In the genomic region with DNA sequence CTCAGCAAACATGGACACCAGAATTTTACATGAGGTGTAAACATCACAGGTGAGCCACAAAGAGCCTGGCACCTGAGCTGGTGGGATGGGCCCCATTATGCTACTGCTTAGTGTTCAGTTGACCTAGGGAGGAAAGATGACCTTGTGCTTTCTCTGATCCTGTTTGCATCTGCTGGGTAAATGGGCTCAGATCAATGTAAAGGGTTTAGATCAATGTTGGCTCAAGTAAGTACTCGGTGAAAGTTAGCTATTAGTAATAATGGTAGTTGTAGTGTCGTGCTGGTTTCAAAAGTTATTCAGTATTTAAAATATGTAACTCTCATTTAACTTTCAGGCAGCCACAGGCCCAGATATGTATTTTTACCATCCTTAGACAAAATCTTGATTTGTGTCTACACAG, we compare ENCODE assay signal across 10 cellular contexts. TPM values are rescaled to one million over a fixed set of nuclear protein-coding genes. Genes with fewer than 3 reads are reported as not detected.
DNase-seq lines count a peak whose midpoint lies in the region; ATAC-seq and TF ChIP-seq lines count a peak whose summit lies in the region.
"Had no signal": no experiment of that assay in that cellular context is flagged by ENCODE, and none has a peak within 500 bp of the region (broad histone marks: within the 10 kb centered on the region; RNA-seq: fewer than 3 reads in every experiment).

No MANE protein-coding gene starts in this region.

- H3K36me3 Mint-ChIP-seq in T-cell = peaks cover 24% of the 10 kb centered on the region

- peaks cover 0 to 4% (median 3%) of the 10 kb centered on the region in 3 donors for H3K9me3 Mint-ChIP-seq in T-cell

- CTCF ChIA-PET in T-cell (lab: Charles Lee) = interaction anchor here in 1 of 2 donors (0.5 kb wide), 2 partner anchors 18 to 82 kb away, joined by 3 read pairs; no protein-coding TSS in a partner anchor

- ATAC-seq in GM19025 (IDR thresholded peaks at IDR 0.05; ENCODE audit: low read depth, unreplicated experiment) = peak; percentile 41
- ATAC-seq in HG02840 (IDR thresholded peaks at IDR 0.05; ENCODE audit: low FRiP score, unreplicated experiment) = peak; percentile 43
- ATAC-seq in T-cell (replicated peaks in 1 of 4) = no peak
- ATAC-seq in GM19397 (IDR thresholded peaks at IDR 0.05; ENCODE audit: unreplicated experiment) = no peak

- peaks cover 23 to 28% (median 24%) of the 10 kb centered on the region in 3 donors for H3K4me1 Mint-ChIP-seq in T-cell

- DNase-seq in T-cell (no peak), SIG-M5 treated with dmso at 0.1 percent for 504 hours (lab: John Stamatoyannopoulos, UW; ENCODE audit: unreplicated experiment) (no peak), coronary artery (ENCODE audit: low spot score) (no peak), NCI-H2107 (lab: John Stamatoyannopoulos, UW) (no peak)
- DNase-seq: effector CD8-positive, alpha-beta T cell; HCEC 1CT had no signal

- H3K27me3 Mint-ChIP-seq in T-cell = no peaks in the 10 kb centered on the region

- no peak overlapping the region for H3K4me3 Mint-ChIP-seq in T-cell

- H3K4me3 ChIP-seq in GM08714 (ENCODE audit: low read length) (peak overlapping the region; percentile 16; the same call in 1 of the 2 replicates), coronary artery (no peak overlapping the region)

- peak overlapping the region; percentile 66 to 86 for H3K27ac Mint-ChIP-seq in T-cell

- POLR2A ChIA-PET in T-cell (lab: Charles Lee) = interaction anchor here in 1 of 2 donors (0.6 to 1.3 kb wide), 3 partner anchors 17 to 77 kb away, joined by 3 to 8 read pairs (median 5); no protein-coding TSS in a partner anchor

- TF ChIP-seq CTCF in coronary artery (IDR thresholded peaks at IDR 0.05) = no peak

- no peak overlapping the region for H3K27ac ChIP-seq in coronary artery

RNA-seq across cellular contexts. Expression of gene ABHD3, which starts 19.8 kb away (rescaled TPM):
- total RNA-seq in T-cell = 10 to 100 TPM; 33.1 to 42.4 (median 42.1) TPM

RNA-seq across cellular contexts. Expression of gene MIB1, which starts 55.9 kb away (rescaled TPM):
- 10 to 100 TPM; 23.5 to 46.1 (median 34.3) TPM for total RNA-seq in T-cell

Comparison
In these comparisons a context has a peak if more than half of its experiments do, and no peak if none do; other contexts are left out.
1. ATAC-seq: peak in GM19025 (single experiment) and HG02840 (single experiment); none in T-cell (0 of 4) and GM19397 (single experiment).